Comparison of ENCODE assay signal across 3 cellular contexts in the genomic region with DNA sequence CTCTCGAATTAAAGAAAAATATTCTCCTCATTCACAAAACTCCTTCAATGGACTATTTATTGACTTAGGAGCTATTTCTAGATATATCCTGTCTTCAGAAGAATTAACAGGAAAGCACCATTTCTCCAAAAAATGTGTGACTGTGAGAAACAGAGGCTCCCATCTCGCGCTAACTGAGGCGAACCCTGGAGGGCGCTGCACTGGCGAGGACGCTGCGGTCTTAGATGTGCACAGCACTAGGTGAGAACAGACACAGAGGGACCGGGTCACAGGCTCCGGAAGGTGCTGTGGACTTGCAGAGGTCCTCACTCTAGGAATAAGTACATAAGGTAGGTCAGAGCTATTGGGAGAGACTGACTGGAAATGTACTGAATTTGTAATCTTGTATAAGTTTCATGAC.
TF ChIP-seq lines count a peak whose summit lies in the region.

No MANE protein-coding gene starts in this region.

TF ChIP-seq in SK-N-SH, 30 proteins besides CTCF, POLR2A, EP300 and RAD21:
- TF ChIP-seq IRF3 (IDR thresholded peaks at IDR 0.05; ENCODE audit: low read depth, low read length) (no peak), EZH2phosphoT487 (IDR thresholded peaks at IDR 0.05; ENCODE audit: borderline replicate concordance, low read depth) (no peak), NRF1 (IDR thresholded peaks at IDR 0.05; ENCODE audit: low read depth, low read length) (no peak), YY1 (IDR thresholded peaks at IDR 0.05; ENCODE audit: low read depth) (no peak), PBX3 (IDR thresholded peaks at IDR 0.05) (no peak), FOXJ3 (CRISPR knock-in tag; IDR thresholded peaks at IDR 0.05) (no peak), RFX5 (IDR thresholded peaks at IDR 0.05; ENCODE audit: low read length) (no peak), MXI1 (IDR thresholded peaks at IDR 0.05; ENCODE audit: low read depth, low read length) (no peak), FOSL2 (IDR thresholded peaks at IDR 0.05; ENCODE audit: borderline replicate concordance, low read depth) (no peak), SMC3 (IDR thresholded peaks at IDR 0.05; ENCODE audit: low read depth, low read length) (no peak)
- TF ChIP-seq, protein P1, sequence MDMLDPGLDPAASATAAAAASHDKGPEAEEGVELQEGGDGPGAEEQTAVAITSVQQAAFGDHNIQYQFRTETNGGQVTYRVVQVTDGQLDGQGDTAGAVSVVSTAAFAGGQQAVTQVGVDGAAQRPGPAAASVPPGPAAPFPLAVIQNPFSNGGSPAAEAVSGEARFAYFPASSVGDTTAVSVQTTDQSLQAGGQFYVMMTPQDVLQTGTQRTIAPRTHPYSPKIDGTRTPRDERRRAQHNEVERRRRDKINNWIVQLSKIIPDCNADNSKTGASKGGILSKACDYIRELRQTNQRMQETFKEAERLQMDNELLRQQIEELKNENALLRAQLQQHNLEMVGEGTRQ (IDR thresholded peaks at IDR 0.05; ENCODE audit: borderline replicate concordance, low read depth, low read length), result no peak
- TF ChIP-seq, protein P2, sequence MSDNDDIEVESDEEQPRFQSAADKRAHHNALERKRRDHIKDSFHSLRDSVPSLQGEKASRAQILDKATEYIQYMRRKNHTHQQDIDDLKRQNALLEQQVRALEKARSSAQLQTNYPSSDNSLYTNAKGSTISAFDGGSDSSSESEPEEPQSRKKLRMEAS (IDR thresholded peaks at IDR 0.05; ENCODE audit: low read depth), result no peak

TF ChIP-seq in SK-N-SH treated with all-trans-retinoic acid at 6 μM for 48 hours, 23 proteins besides CTCF, POLR2A, EP300 and RAD21 (continued from another document):
- no peak for TF ChIP-seq ISL1 (CRISPR knock-in tag; IDR thresholded peaks at IDR 0.05)
- no peak for TF ChIP-seq OSR1 (CRISPR knock-in tag; IDR thresholded peaks at IDR 0.05)
- no peak for TF ChIP-seq POU6F1 (CRISPR knock-in tag; IDR thresholded peaks at IDR 0.05; ENCODE audit: borderline replicate concordance, low read depth)
- TF ChIP-seq TOX (CRISPR knock-in tag; IDR thresholded peaks at IDR 0.05; ENCODE audit: borderline replicate concordance), result no peak
- no peak for TF ChIP-seq RARB (CRISPR knock-in tag; IDR thresholded peaks at IDR 0.05)
- TF ChIP-seq ARNTL (CRISPR knock-in tag; IDR thresholded peaks at IDR 0.05; ENCODE audit: borderline replicate concordance, low read depth), result no peak
- no peak for TF ChIP-seq ESRRG (CRISPR knock-in tag; IDR thresholded peaks at IDR 0.05)
- TF ChIP-seq GLIS3 (CRISPR knock-in tag; IDR thresholded peaks at IDR 0.05), result no peak
- no peak for TF ChIP-seq PPARA (CRISPR knock-in tag; IDR thresholded peaks at IDR 0.05; ENCODE audit: borderline replicate concordance)
- TF ChIP-seq, protein P3, sequence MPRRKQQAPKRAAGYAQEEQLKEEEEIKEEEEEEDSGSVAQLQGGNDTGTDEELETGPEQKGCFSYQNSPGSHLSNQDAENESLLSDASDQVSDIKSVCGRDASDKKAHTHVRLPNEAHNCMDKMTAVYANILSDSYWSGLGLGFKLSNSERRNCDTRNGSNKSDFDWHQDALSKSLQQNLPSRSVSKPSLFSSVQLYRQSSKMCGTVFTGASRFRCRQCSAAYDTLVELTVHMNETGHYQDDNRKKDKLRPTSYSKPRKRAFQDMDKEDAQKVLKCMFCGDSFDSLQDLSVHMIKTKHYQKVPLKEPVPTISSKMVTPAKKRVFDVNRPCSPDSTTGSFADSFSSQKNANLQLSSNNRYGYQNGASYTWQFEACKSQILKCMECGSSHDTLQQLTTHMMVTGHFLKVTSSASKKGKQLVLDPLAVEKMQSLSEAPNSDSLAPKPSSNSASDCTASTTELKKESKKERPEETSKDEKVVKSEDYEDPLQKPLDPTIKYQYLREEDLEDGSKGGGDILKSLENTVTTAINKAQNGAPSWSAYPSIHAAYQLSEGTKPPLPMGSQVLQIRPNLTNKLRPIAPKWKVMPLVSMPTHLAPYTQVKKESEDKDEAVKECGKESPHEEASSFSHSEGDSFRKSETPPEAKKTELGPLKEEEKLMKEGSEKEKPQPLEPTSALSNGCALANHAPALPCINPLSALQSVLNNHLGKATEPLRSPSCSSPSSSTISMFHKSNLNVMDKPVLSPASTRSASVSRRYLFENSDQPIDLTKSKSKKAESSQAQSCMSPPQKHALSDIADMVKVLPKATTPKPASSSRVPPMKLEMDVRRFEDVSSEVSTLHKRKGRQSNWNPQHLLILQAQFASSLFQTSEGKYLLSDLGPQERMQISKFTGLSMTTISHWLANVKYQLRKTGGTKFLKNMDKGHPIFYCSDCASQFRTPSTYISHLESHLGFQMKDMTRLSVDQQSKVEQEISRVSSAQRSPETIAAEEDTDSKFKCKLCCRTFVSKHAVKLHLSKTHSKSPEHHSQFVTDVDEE (CRISPR knock-in tag; IDR thresholded peaks at IDR 0.05), result no peak
- no peak for TF ChIP-seq CREB5 (CRISPR knock-in tag; IDR thresholded peaks at IDR 0.05; ENCODE audit: low read depth)
- no peak for TF ChIP-seq ZNF8 (CRISPR knock-in tag; IDR thresholded peaks at IDR 0.05)
- no peak for TF ChIP-seq BACH2 (CRISPR knock-in tag; IDR thresholded peaks at IDR 0.05; ENCODE audit: borderline replicate concordance)
- TF ChIP-seq ZC3H10 (CRISPR knock-in tag; IDR thresholded peaks at IDR 0.05), result no peak
- no peak for TF ChIP-seq CSDC2 (CRISPR knock-in tag; IDR thresholded peaks at IDR 0.05)

TF ChIP-seq in H1, 55 proteins besides CTCF, POLR2A, EP300 and RAD21:
- TF ChIP-seq, protein P4, sequence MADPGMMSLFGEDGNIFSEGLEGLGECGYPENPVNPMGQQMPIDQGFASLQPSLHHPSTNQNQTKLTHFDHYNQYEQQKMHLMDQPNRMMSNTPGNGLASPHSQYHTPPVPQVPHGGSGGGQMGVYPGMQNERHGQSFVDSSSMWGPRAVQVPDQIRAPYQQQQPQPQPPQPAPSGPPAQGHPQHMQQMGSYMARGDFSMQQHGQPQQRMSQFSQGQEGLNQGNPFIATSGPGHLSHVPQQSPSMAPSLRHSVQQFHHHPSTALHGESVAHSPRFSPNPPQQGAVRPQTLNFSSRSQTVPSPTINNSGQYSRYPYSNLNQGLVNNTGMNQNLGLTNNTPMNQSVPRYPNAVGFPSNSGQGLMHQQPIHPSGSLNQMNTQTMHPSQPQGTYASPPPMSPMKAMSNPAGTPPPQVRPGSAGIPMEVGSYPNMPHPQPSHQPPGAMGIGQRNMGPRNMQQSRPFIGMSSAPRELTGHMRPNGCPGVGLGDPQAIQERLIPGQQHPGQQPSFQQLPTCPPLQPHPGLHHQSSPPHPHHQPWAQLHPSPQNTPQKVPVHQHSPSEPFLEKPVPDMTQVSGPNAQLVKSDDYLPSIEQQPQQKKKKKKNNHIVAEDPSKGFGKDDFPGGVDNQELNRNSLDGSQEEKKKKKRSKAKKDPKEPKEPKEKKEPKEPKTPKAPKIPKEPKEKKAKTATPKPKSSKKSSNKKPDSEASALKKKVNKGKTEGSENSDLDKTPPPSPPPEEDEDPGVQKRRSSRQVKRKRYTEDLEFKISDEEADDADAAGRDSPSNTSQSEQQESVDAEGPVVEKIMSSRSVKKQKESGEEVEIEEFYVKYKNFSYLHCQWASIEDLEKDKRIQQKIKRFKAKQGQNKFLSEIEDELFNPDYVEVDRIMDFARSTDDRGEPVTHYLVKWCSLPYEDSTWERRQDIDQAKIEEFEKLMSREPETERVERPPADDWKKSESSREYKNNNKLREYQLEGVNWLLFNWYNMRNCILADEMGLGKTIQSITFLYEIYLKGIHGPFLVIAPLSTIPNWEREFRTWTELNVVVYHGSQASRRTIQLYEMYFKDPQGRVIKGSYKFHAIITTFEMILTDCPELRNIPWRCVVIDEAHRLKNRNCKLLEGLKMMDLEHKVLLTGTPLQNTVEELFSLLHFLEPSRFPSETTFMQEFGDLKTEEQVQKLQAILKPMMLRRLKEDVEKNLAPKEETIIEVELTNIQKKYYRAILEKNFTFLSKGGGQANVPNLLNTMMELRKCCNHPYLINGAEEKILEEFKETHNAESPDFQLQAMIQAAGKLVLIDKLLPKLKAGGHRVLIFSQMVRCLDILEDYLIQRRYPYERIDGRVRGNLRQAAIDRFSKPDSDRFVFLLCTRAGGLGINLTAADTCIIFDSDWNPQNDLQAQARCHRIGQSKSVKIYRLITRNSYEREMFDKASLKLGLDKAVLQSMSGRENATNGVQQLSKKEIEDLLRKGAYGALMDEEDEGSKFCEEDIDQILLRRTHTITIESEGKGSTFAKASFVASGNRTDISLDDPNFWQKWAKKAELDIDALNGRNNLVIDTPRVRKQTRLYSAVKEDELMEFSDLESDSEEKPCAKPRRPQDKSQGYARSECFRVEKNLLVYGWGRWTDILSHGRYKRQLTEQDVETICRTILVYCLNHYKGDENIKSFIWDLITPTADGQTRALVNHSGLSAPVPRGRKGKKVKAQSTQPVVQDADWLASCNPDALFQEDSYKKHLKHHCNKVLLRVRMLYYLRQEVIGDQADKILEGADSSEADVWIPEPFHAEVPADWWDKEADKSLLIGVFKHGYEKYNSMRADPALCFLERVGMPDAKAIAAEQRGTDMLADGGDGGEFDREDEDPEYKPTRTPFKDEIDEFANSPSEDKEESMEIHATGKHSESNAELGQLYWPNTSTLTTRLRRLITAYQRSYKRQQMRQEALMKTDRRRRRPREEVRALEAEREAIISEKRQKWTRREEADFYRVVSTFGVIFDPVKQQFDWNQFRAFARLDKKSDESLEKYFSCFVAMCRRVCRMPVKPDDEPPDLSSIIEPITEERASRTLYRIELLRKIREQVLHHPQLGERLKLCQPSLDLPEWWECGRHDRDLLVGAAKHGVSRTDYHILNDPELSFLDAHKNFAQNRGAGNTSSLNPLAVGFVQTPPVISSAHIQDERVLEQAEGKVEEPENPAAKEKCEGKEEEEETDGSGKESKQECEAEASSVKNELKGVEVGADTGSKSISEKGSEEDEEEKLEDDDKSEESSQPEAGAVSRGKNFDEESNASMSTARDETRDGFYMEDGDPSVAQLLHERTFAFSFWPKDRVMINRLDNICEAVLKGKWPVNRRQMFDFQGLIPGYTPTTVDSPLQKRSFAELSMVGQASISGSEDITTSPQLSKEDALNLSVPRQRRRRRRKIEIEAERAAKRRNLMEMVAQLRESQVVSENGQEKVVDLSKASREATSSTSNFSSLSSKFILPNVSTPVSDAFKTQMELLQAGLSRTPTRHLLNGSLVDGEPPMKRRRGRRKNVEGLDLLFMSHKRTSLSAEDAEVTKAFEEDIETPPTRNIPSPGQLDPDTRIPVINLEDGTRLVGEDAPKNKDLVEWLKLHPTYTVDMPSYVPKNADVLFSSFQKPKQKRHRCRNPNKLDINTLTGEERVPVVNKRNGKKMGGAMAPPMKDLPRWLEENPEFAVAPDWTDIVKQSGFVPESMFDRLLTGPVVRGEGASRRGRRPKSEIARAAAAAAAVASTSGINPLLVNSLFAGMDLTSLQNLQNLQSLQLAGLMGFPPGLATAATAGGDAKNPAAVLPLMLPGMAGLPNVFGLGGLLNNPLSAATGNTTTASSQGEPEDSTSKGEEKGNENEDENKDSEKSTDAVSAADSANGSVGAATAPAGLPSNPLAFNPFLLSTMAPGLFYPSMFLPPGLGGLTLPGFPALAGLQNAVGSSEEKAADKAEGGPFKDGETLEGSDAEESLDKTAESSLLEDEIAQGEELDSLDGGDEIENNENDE (IDR thresholded peaks at IDR 0.05; ENCODE audit: insufficient replicate concordance, low read length), result no peak
- TF ChIP-seq HDAC6 (IDR thresholded peaks at IDR 0.05; ENCODE audit: low read depth, low read length) (no peak), TEAD4 (IDR thresholded peaks at IDR 0.05; ENCODE audit: low read depth, low read length) (no peak), POU5F1 (IDR thresholded peaks at IDR 0.05; ENCODE audit: low read depth, low read length) (no peak), ZNF274 (IDR thresholded peaks at IDR 0.05; ENCODE audit: borderline replicate concordance, extremely low read depth, low read length) (no peak), EGR1 (IDR thresholded peaks at IDR 0.05; ENCODE audit: borderline replicate concordance, low read depth, low read length) (no peak), PHF8 (conservative IDR thresholded peaks at IDR 0.05; ENCODE audit: low read depth, low read length) (no peak), ATF3 (IDR thresholded peaks at IDR 0.05; ENCODE audit: insufficient read depth, low read depth, low read length) (no peak), ASH2L (IDR thresholded peaks at IDR 0.05; ENCODE audit: low read length) (no peak), YY1 (IDR thresholded peaks at IDR 0.05; ENCODE audit: low read depth, low read length) (no peak)
